20 cellular contexts compared by ENCODE assay signal in the genomic region with DNA sequence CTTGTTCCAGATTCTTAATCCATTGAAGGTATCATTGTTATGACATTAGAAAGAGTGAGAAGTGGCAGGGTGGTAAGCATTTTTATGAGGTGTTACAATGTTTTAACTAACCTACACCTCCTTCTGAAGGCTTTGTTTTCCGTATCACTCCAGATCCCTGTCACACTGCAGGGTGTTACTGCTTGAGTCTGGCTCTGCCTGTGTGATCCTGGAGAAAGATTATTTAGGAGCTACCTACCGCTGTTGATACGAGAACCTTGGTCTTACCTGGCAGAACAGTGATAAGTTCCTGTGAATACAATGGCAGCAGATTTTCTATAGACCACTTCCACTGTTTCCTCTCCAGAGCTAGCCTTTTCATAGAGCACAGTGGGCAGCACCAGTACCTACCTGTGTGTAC. TPM values are rescaled to one million over a fixed set of nuclear protein-coding genes. Genes with fewer than 3 reads are reported as not detected.
"Had no signal": no experiment of that assay in that cellular context is flagged by ENCODE, and none has a peak within 500 bp of the region (broad histone marks: within the 10 kb centered on the region; RNA-seq: fewer than 3 reads in every experiment).

No MANE protein-coding gene starts in this region.

- H3K27ac ChIP-seq: SJSA1, SK-N-MC had no signal

- H3K27ac Mint-ChIP-seq: T-cell had no signal

- H3K9me3 ChIP-seq: SJSA1 had no signal

- H3K36me3 ChIP-seq: MG63, SJSA1 had no signal

- H3K4me3 Mint-ChIP-seq: T-cell had no signal

- H3K36me3 Mint-ChIP-seq: T-cell had no signal

- H3K4me3 ChIP-seq: MG63, SJSA1, SK-N-MC had no signal

- H3K4me1 Mint-ChIP-seq: T-cell had no signal

- H3K27me3 ChIP-seq: MG63, SJSA1 had no signal

- ATAC-seq: T-cell had no signal

- DNase-seq: KBM-7, NCI-H1092 treated with DMSO at 0.1 percent for 48 hours, NCI-H1436, NCI-H187, NCI-H2029, NCI-H2081 treated with DMSO at 0.1 percent for 48 hours, NCI-H2171 treated with DMSO at 0.1 percent for 48 hours, NCI-H446, NCI-H510A, NCI-H524 treated with DMSO at 0.1 percent for 48 hours, NCI-H69, NCI-H774, Right ventricle myocardium superior, RPMI8226, SIG-M5, SW 1271, T-cell had no signal

- H3K9me3 Mint-ChIP-seq: T-cell had no signal

RNA-seq across cellular contexts. Expression of a gene that starts 36.2 kb away (rescaled TPM):
- total RNA-seq: SJSA1, T-cell had no signal
